ENCODE assay signal across 1 cellular context in the genomic region with DNA sequence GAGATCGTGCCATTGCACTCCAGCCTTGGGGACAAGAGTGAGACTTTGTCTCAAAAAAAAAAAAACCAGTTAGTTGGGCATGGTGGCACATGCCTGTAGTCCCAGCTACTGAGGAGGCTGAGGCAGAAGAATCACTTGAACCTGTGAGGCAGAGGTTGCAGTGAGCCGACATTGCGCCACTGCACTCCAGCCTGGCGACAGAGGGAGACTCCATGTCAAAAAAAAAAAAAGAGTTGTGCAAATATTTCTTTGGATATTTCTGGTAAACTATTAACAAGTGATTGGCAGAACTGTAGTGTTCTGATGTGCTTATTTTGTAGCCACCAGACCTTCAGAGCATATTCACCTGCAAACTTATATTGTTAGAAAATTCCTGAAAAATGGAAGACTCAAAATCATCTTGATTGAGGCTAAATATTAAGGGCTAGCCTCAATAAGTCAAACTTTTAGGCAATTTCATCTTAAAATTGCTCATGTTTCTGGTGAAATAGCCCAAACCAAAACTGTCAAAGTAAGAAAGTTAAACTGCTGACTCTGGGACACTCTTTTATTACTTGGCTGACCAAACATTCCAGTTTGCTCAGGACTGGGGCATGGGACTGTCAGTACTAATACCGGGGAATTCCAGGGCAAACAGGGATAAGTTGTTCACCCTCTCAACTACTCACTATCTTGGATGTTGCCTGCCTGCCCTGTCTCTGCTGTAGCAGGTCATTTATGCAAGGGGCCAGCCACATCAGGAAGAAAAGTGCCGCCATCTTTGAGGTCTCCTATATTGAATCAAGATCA.
TF ChIP-seq lines count a peak whose summit lies in the region.

No MANE protein-coding gene starts in this region.

TF ChIP-seq in A549, 52 proteins besides CTCF, POLR2A, EP300 and RAD21 (continued from another document):
- TF ChIP-seq CBX2 (IDR thresholded peaks at IDR 0.05; ENCODE audit: borderline replicate concordance, low read depth) (no peak), HOXB13 (CRISPR knock-in tag; IDR thresholded peaks at IDR 0.05; ENCODE audit: low read depth) (0 out of 2 replicates have a peak, but pooled peaks have one; percentile 19), RARB (CRISPR knock-in tag; IDR thresholded peaks at IDR 0.05) (no peak), KDM5A (IDR thresholded peaks at IDR 0.05) (no peak), SREBF2 (IDR thresholded peaks at IDR 0.05) (no peak), MAFK (IDR thresholded peaks at IDR 0.05; ENCODE audit: partially characterized antibody) (peak; percentile 52)
TF ChIP-seq in A549: peak in this region for 3.
